In the genomic region with DNA sequence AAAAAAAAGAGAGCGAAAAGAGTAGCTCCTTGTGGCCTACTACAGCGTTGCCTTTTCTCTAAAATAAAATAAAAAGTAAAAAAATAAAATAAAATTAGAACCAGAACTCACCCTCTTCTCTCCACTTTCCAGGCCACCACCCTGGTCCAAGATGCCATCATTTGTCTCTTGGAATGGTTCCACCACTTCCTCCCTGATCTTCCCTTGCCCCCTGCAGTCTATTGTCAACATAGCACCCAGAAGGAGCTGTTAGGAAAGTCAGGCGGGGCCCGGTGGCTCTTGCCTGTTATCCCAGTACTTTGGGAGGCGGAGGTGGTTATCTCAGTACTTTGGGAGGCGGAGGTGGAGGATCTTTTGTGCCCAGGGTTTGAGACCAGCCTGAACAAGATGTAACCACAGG, we compare ENCODE assay signal across 1 cellular context.
A peak's percentile ranks its signal among the peaks of the same experiment; 100 is the strongest.
TF ChIP-seq lines count a peak whose summit lies in the region.

No MANE protein-coding gene starts in this region.

TF ChIP-seq in HepG2, 621 proteins besides CTCF, POLR2A, EP300 and RAD21:
- peak; percentile 75 for TF ChIP-seq STAG1 (CRISPR knock-in tag; IDR thresholded peaks at IDR 0.05)
- no peak for TF ChIP-seq SMAD1 (CRISPR knock-in tag; IDR thresholded peaks at IDR 0.05; ENCODE audit: borderline replicate concordance, low read depth)
- no peak for TF ChIP-seq ZNF616 (CRISPR knock-in tag; IDR thresholded peaks at IDR 0.05; ENCODE audit: low read depth)
- TF ChIP-seq SALL1 (CRISPR knock-in tag; IDR thresholded peaks at IDR 0.05), result peak; percentile 24; the same call in 1 of the 2 replicates
- no peak for TF ChIP-seq FOXP1 (IDR thresholded peaks at IDR 0.05)
- no peak for TF ChIP-seq FOXP1 (CRISPR knock-in tag; IDR thresholded peaks at IDR 0.05)
- TF ChIP-seq ZNF615 (CRISPR knock-in tag; IDR thresholded peaks at IDR 0.05; ENCODE audit: borderline replicate concordance), result no peak
- TF ChIP-seq, protein P1, sequence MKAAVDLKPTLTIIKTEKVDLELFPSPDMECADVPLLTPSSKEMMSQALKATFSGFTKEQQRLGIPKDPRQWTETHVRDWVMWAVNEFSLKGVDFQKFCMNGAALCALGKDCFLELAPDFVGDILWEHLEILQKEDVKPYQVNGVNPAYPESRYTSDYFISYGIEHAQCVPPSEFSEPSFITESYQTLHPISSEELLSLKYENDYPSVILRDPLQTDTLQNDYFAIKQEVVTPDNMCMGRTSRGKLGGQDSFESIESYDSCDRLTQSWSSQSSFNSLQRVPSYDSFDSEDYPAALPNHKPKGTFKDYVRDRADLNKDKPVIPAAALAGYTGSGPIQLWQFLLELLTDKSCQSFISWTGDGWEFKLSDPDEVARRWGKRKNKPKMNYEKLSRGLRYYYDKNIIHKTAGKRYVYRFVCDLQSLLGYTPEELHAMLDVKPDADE (CRISPR knock-in tag; IDR thresholded peaks at IDR 0.05), result no peak
- TF ChIP-seq, protein P2, sequence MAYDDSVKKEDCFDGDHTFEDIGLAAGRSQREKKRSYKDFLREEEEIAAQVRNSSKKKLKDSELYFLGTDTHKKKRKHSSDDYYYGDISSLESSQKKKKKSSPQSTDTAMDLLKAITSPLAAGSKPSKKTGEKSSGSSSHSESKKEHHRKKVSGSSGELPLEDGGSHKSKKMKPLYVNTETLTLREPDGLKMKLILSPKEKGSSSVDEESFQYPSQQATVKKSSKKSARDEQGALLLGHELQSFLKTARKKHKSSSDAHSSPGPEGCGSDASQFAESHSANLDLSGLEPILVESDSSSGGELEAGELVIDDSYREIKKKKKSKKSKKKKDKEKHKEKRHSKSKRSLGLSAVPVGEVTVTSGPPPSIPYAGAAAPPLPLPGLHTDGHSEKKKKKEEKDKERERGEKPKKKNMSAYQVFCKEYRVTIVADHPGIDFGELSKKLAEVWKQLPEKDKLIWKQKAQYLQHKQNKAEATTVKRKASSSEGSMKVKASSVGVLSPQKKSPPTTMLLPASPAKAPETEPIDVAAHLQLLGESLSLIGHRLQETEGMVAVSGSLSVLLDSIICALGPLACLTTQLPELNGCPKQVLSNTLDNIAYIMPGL (CRISPR knock-in tag; IDR thresholded peaks at IDR 0.05; ENCODE audit: borderline replicate concordance in 1 of 2, low read depth in 1 of 2), result peak in 1 of 2 experiments; percentile 30; a peak in 1 of 4 replicates
- no peak for TF ChIP-seq ZBTB38 (CRISPR knock-in tag; IDR thresholded peaks at IDR 0.05)
- no peak for TF ChIP-seq ZBTB10 (CRISPR knock-in tag; IDR thresholded peaks at IDR 0.05; ENCODE audit: borderline replicate concordance)
- no peak for TF ChIP-seq MAFF (IDR thresholded peaks at IDR 0.05; ENCODE audit: low read depth, low read length)
- no peak for TF ChIP-seq ZNF556 (CRISPR knock-in tag; IDR thresholded peaks at IDR 0.05; ENCODE audit: borderline replicate concordance)
- peak; percentile 47; the same call in 1 of the 2 replicates for TF ChIP-seq FOXA3 (CRISPR knock-in tag; IDR thresholded peaks at IDR 0.05)
- TF ChIP-seq KDM6A (CRISPR knock-in tag; IDR thresholded peaks at IDR 0.05; ENCODE audit: low read depth), result no peak
- peak; percentile 66 for TF ChIP-seq SMC3 (IDR thresholded peaks at IDR 0.05; ENCODE audit: low read length)
- TF ChIP-seq FOXA1 (IDR thresholded peaks at IDR 0.05), result no peak
- TF ChIP-seq FOXA1 (CRISPR knock-in tag; IDR thresholded peaks at IDR 0.05), result peak; percentile 49
